1 cellular context compared by ENCODE assay signal in the genomic region with DNA sequence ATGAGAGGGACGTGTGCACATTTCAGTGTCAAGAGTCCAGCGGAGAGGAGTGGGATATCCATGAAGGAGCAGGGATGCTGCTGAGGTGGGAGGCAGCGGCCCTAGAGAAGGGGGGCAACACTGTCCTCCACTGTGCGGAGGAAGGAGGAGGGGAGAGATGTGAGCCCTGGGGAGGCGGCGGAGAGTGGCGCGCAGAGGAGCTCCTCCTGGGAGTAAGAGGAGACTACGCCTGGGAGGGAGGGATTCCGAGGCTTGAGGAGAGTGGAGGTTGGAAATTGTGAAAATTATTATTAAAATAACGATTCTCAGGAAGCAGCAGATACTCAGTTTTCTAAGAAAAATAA.
TF ChIP-seq lines count a peak whose summit lies in the region.

No MANE protein-coding gene starts in this region.

TF ChIP-seq in GM23338, 12 proteins besides CTCF, POLR2A, EP300 and RAD21 (continued from another document):
- TF ChIP-seq REST (IDR thresholded peaks at IDR 0.05; ENCODE audit: unreplicated experiment) (no peak), STAT1 (IDR thresholded peaks at IDR 0.05; ENCODE audit: unreplicated experiment) (no peak), POLR2AphosphoS5 (IDR thresholded peaks at IDR 0.05; ENCODE audit: low read depth) (no peak), ZNF331 (CRISPR knock-in tag; IDR thresholded peaks at IDR 0.05; ENCODE audit: low read depth) (no peak), NANOG (IDR thresholded peaks at IDR 0.05; ENCODE audit: borderline replicate concordance) (no peak), ZNF114 (CRISPR knock-in tag; IDR thresholded peaks at IDR 0.05) (no peak), JUNB (IDR thresholded peaks at IDR 0.05; ENCODE audit: unreplicated experiment) (no peak), EZH2 (IDR thresholded peaks at IDR 0.05; ENCODE audit: low read depth, unreplicated experiment) (no peak)
- TF ChIP-seq, protein P1, sequence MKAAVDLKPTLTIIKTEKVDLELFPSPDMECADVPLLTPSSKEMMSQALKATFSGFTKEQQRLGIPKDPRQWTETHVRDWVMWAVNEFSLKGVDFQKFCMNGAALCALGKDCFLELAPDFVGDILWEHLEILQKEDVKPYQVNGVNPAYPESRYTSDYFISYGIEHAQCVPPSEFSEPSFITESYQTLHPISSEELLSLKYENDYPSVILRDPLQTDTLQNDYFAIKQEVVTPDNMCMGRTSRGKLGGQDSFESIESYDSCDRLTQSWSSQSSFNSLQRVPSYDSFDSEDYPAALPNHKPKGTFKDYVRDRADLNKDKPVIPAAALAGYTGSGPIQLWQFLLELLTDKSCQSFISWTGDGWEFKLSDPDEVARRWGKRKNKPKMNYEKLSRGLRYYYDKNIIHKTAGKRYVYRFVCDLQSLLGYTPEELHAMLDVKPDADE (IDR thresholded peaks at IDR 0.05) = no peak
- TF ChIP-seq, protein P2, sequence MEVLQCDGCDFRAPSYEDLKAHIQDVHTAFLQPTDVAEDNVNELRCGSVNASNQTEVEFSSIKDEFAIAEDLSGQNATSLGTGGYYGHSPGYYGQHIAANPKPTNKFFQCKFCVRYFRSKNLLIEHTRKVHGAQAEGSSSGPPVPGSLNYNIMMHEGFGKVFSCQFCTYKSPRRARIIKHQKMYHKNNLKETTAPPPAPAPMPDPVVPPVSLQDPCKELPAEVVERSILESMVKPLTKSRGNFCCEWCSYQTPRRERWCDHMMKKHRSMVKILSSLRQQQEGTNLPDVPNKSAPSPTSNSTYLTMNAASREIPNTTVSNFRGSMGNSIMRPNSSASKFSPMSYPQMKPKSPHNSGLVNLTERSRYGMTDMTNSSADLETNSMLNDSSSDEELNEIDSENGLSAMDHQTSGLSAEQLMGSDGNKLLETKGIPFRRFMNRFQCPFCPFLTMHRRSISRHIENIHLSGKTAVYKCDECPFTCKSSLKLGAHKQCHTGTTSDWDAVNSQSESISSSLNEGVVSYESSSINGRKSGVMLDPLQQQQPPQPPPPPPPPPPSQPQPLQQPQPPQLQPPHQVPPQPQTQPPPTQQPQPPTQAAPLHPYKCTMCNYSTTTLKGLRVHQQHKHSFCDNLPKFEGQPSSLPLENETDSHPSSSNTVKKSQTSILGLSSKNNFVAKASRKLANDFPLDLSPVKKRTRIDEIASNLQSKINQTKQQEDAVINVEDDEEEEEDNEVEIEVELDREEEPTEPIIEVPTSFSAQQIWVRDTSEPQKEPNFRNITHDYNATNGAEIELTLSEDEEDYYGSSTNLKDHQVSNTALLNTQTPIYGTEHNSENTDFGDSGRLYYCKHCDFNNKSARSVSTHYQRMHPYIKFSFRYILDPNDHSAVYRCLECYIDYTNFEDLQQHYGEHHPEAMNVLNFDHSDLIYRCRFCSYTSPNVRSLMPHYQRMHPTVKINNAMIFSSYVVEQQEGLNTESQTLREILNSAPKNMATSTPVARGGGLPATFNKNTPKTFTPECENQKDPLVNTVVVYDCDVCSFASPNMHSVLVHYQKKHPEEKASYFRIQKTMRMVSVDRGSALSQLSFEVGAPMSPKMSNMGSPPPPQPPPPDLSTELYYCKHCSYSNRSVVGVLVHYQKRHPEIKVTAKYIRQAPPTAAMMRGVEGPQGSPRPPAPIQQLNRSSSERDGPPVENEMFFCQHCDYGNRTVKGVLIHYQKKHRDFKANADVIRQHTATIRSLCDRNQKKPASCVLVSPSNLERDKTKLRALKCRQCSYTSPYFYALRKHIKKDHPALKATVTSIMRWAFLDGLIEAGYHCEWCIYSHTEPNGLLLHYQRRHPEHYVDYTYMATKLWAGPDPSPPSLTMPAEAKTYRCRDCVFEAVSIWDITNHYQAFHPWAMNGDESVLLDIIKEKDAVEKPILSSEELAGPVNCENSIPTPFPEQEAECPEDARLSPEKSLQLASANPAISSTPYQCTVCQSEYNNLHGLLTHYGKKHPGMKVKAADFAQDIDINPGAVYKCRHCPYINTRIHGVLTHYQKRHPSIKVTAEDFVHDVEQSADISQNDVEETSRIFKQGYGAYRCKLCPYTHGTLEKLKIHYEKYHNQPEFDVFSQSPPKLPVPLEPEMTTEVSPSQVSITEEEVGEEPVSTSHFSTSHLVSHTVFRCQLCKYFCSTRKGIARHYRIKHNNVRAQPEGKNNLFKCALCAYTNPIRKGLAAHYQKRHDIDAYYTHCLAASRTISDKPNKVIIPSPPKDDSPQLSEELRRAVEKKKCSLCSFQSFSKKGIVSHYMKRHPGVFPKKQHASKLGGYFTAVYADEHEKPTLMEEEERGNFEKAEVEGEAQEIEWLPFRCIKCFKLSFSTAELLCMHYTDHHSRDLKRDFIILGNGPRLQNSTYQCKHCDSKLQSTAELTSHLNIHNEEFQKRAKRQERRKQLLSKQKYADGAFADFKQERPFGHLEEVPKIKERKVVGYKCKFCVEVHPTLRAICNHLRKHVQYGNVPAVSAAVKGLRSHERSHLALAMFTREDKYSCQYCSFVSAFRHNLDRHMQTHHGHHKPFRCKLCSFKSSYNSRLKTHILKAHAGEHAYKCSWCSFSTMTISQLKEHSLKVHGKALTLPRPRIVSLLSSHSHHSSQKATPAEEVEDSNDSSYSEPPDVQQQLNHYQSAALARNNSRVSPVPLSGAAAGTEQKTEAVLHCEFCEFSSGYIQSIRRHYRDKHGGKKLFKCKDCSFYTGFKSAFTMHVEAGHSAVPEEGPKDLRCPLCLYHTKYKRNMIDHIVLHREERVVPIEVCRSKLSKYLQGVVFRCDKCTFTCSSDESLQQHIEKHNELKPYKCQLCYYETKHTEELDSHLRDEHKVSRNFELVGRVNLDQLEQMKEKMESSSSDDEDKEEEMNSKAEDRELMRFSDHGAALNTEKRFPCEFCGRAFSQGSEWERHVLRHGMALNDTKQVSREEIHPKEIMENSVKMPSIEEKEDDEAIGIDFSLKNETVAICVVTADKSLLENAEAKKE (CRISPR knock-in tag; IDR thresholded peaks at IDR 0.05) = no peak
